26 cellular contexts compared by ENCODE assay signal in genomic region chr10:20963056-20963455, GRCh38.
"Had no signal": no experiment of that assay in that cellular context is flagged by ENCODE, and none has a peak within 500 bp of the region (broad histone marks: within the 10 kb centered on the region; RNA-seq: fewer than 3 reads in every experiment).

No MANE protein-coding gene starts in this region.

- H3K36me3 ChIP-seq: adrenal gland, ascending aorta, breast epithelium, gastroesophageal sphincter, left lung, neutrophil, ovary, prostate gland, right atrium auricular region, stomach, suprapubic skin, tibial nerve had no signal

- H3K27me3 ChIP-seq: adrenal gland, ascending aorta, breast epithelium, gastroesophageal sphincter, left lung, neutrophil, ovary, right atrium auricular region, stomach, suprapubic skin, tibial nerve had no signal

- DNase-seq: activated T-cell treated with anti-CD3 and anti-CD28 coated beads, Interleukin-2, amount 50 U/mL, for 24 hours; adrenal gland; endodermal cell; head of caudate nucleus; hypothalamus; left lung; natural killer cell; ovary; stimulated activated CD4-positive, alpha-beta T cell treated with anti-CD3 and anti-CD28 coated beads, Interleukin-2, amount 100 ng/mL, for 24 hours; stomach; T1000 had no signal

- H3K4me1 ChIP-seq: adrenal gland, ascending aorta, breast epithelium, gastroesophageal sphincter, left lung, prostate gland, stomach had no signal

- H3K9me3 ChIP-seq: adrenal gland, ascending aorta, breast epithelium, left lung, neutrophil, ovary, prostate gland, right atrium auricular region, suprapubic skin had no signal

- ATAC-seq: activated naive CD4-positive, alpha-beta T cell treated with anti-CD3 and anti-CD28 coated beads, Interleukin-2, amount 50 U/mL, for 72 hours; activated T-helper 17 cell treated with anti-CD3 and anti-CD28 coated beads, Interleukin-2, amount 50 U/mL, for 72 hours; gastroesophageal sphincter; left lung; natural killer cell; stimulated activated effector memory CD8-positive, alpha-beta T cell treated with anti-CD3 and anti-CD28 coated beads, Interleukin-12 subunit alpha, Interleukin-12 subunit beta, amount 100 ng/mL, for 72 hours; WTC11 had no signal

- H3K27ac ChIP-seq: adrenal gland, ascending aorta, breast epithelium, coronary artery, gastroesophageal sphincter, neutrophil, ovary, prostate gland, skin epidermis, stomach, suprapubic skin, tibial nerve had no signal

- H3K4me3 ChIP-seq: adrenal gland, ascending aorta, breast epithelium, coronary artery, gastroesophageal sphincter, left lung, lung, ovary, prostate gland, right atrium auricular region, skin epidermis, stomach, suprapubic skin, tibial nerve had no signal
